In the genomic region with DNA sequence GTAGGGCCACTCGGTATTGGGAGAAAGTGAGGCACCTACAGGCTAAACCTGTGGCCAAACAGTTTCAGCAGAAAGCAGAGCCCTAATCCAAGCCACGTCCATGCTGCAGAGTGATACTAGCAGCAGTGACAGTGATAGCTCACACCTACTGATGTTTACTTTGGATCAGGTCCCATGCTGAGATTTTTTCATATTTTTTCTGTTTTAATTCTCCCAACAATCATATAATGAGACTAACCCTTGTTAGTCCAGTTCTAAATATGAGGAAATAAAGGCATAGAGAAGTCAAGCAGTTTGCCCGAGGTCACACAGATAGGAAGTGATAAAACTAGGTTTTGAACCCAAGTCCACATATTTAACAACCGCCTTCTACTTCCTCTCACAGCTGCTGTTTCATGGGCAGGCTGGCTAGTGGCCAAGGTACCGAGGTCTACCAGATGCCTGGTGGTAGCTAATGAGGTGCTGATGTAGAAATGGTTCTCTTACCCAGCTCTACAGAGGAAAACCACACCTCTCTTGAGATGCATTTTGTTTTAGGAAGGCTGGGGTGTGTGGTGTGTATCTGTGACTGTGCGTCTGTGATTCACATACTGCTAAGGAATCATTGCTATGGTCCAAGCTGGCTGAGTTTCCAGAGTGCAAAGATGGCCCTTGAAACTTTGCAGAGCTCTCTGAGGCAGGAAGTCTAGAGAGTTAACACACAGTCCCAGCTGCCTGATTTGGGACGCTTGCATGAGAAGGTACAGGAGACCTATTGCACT, we compare ENCODE assay signal across 9 cellular contexts.
DNase-seq lines count a peak whose midpoint lies in the region; ATAC-seq and TF ChIP-seq lines count a peak whose summit lies in the region.
"Had no signal": no experiment of that assay in that cellular context is flagged by ENCODE, and none has a peak within 500 bp of the region (broad histone marks: within the 10 kb centered on the region; RNA-seq: fewer than 3 reads in every experiment).

No MANE protein-coding gene starts in this region.

- H3K36me3 ChIP-seq in tibial nerve: peaks cover 0 to 10% (median 0%) of the 10 kb centered on the region in 3 donors
- H3K36me3 ChIP-seq: uterus had no signal

- no peaks in the 10 kb centered on the region for H3K9me3 ChIP-seq in tibial nerve
- H3K9me3 ChIP-seq: uterus had no signal

- TF ChIP-seq POLR2A in tibial nerve (IDR thresholded peaks at IDR 0.05): no peak

- TF ChIP-seq EP300 in tibial nerve (IDR thresholded peaks at IDR 0.05): no peak

- TF ChIP-seq CTCF in GM12864 (IDR thresholded peaks at IDR 0.05; ENCODE audit: low read depth, low read length, missing control alignments) (no peak), fibroblast of pulmonary artery (IDR thresholded peaks at IDR 0.05; ENCODE audit: low read length, missing control alignments) (no peak), tibial nerve (IDR thresholded peaks at IDR 0.05) (no peak)

- ATAC-seq in HG03342 (IDR thresholded peaks at IDR 0.05; ENCODE audit: unreplicated experiment) (no peak), HG02763 (IDR thresholded peaks at IDR 0.05; ENCODE audit: unreplicated experiment) (no peak)

- no peak overlapping the region for H3K4me3 ChIP-seq in GM12864 (ENCODE audit: low read depth, low read length)
- H3K4me3 ChIP-seq in fibroblast of pulmonary artery (replicated peaks; ENCODE audit: low read depth, low read length): no peak overlapping the region
- no peak overlapping the region for H3K4me3 ChIP-seq in tibial nerve
- H3K4me3 ChIP-seq: uterus had no signal

- no peaks in the 10 kb centered on the region for H3K27me3 ChIP-seq in tibial nerve
- H3K27me3 ChIP-seq: uterus had no signal

- peak; percentile 60 for DNase-seq in GM12864 (ENCODE audit: low read depth)
- peak; percentile 68 for DNase-seq in KG1 (lab: John Stamatoyannopoulos, UW)
- peak; percentile 97 for DNase-seq in RPMI8226
- DNase-seq in fibroblast of pulmonary artery (ENCODE audit: low read depth): peak; percentile 73
- peak; percentile 24 to 48 for DNase-seq in tibial nerve (ENCODE audit: low spot score in 2 of 2)
- DNase-seq in NCI-H1417 treated with DMSO at 0.1 percent for 48 hours (lab: John Stamatoyannopoulos, UW): no peak

- H3K27ac ChIP-seq in tibial nerve: no peak overlapping the region
- H3K27ac ChIP-seq: uterus had no signal

- WGBS in tibial nerve, 2 donors: 45 to 47% methylated on average over 7 of the region's 7 CpGs

- H3K4me1 ChIP-seq in tibial nerve: peaks cover 0 to 21% (median 6%) of the 10 kb centered on the region in 4 donors
